In the genomic region with DNA sequence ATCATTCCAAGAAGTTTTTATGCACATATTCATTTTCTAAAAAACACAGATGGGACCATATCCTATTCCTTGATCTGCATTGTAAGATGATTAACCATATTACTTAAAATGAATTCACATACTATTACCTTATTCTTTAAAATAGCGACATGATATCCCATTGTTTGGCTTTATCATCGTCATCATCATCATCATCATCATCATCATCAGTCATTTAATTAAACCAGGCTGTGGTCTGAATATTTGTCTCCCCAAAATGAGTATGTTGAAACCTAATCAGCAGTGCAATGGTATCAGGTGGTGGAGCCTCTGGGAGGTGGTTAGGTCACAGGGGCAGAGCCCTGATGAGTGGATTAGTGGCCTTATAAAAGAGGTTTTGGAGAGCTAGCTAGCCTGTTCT, we compare ENCODE assay signal across 21 cellular contexts. TPM values are rescaled to one million over a fixed set of nuclear protein-coding genes. Genes with fewer than 3 reads are reported as not detected.
DNase-seq lines count a peak whose midpoint lies in the region; ATAC-seq and TF ChIP-seq lines count a peak whose summit lies in the region.
"Had no signal": no experiment of that assay in that cellular context is flagged by ENCODE, and none has a peak within 500 bp of the region (broad histone marks: within the 10 kb centered on the region; RNA-seq: fewer than 3 reads in every experiment).

No MANE protein-coding gene starts in this region.

- H3K27ac ChIP-seq in CD4-positive, CD25-positive, alpha-beta regulatory T cell (ENCODE audit: insufficient read depth, low read length, poor library complexity, severe bottlenecking) = no peak overlapping the region
- H3K27ac ChIP-seq in HEK293 (ENCODE audit: extremely low read depth, low read depth, low read length) (no peak overlapping the region), osteoblast (ENCODE audit: low read depth, low read length) (peak overlapping the region; percentile 39), tibial nerve (peak overlapping the region in 2 of 4 donors; percentile 14 to 16)
- H3K27ac ChIP-seq: BLaER1, HL-60, SJSA1 had no signal

- no peak for ATAC-seq in CD4-positive, CD25-positive, alpha-beta regulatory T cell (ENCODE audit: low read depth in 2 of 2)
- ATAC-seq in activated T-helper 17 cell treated with anti-CD3 and anti-CD28 coated beads, Interleukin-2, amount 50 U/mL, for 72 hours (replicated peaks) = no peak
- ATAC-seq: CD8-positive, alpha-beta T cell had no signal

- H3K4me2 ChIP-seq in osteoblast (ENCODE audit: insufficient read depth, low read length) = no peak overlapping the region

- peaks cover 21% of the 10 kb centered on the region for H3K36me3 Mint-ChIP-seq in CD4-positive, CD25-positive, alpha-beta regulatory T cell
- H3K36me3 Mint-ChIP-seq in activated T-helper 17 cell treated with anti-CD3 and anti-CD28 coated beads, Interleukin-2, amount 50 U/mL, for 72 hours (ENCODE audit: low read depth) = peaks cover 22% of the 10 kb centered on the region

- peaks cover 8% of the 10 kb centered on the region for H3K36me3 ChIP-seq in CD4-positive, CD25-positive, alpha-beta regulatory T cell (ENCODE audit: control insufficient read depth, insufficient read depth, low read length)
- H3K36me3 ChIP-seq in HEK293 (ENCODE audit: control insufficient read depth in 2 of 2, insufficient read depth in 1 of 2, low read length in 2 of 2) (peaks cover 0 to 6% of the 10 kb centered on the region in 2 experiments; a peak in 1 of 3 replicates), osteoblast (ENCODE audit: insufficient read depth, low read length) (peaks cover 7% of the 10 kb centered on the region), tibial nerve (no peaks in the 10 kb centered on the region)
- H3K36me3 ChIP-seq: SJSA1 had no signal

- no peak overlapping the region for H2AFZ ChIP-seq in osteoblast (ENCODE audit: low read length)

- H3K79me2 ChIP-seq in osteoblast (ENCODE audit: insufficient read depth, low read length) = peaks cover 53% of the 10 kb centered on the region

- H3K27me3 Mint-ChIP-seq in CD4-positive, CD25-positive, alpha-beta regulatory T cell = no peaks in the 10 kb centered on the region
- no peaks in the 10 kb centered on the region for H3K27me3 Mint-ChIP-seq in activated T-helper 17 cell treated with anti-CD3 and anti-CD28 coated beads, Interleukin-2, amount 50 U/mL, for 72 hours

- H3K27me3 ChIP-seq in CD4-positive, CD25-positive, alpha-beta regulatory T cell (ENCODE audit: control insufficient read depth, insufficient read depth, low read length) = no peaks in the 10 kb centered on the region
- H3K27me3 ChIP-seq in osteoblast (ENCODE audit: insufficient read depth, low read length) (no peaks in the 10 kb centered on the region), tibial nerve (no peaks in the 10 kb centered on the region)
- H3K27me3 ChIP-seq: BLaER1, SJSA1 had no signal

- POLR2A ChIA-PET in HEK293 (lab: Yijun Ruan, JAX) = interaction anchor here (0.9 kb wide), 1 partner anchor 12 kb away, joined by 3 read pairs; no protein-coding TSS in a partner anchor

- H3K4me1 Mint-ChIP-seq in CD4-positive, CD25-positive, alpha-beta regulatory T cell = peaks cover 7 to 23% (median 14%) of the 10 kb centered on the region in 4 donors
- H3K4me1 Mint-ChIP-seq in activated T-helper 17 cell treated with anti-CD3 and anti-CD28 coated beads, Interleukin-2, amount 50 U/mL, for 72 hours = peaks cover 42% of the 10 kb centered on the region

- 84 to 94% methylated on average over 2 of the region's 2 CpGs for WGBS in tibial nerve, 2 donors

- no peak for TF ChIP-seq EP300 in tibial nerve (IDR thresholded peaks at IDR 0.05)

- no peaks in the 10 kb centered on the region for H4K20me1 ChIP-seq in osteoblast (ENCODE audit: insufficient read depth, low read length)

- peaks cover 0 to 1% (median 0%) of the 10 kb centered on the region in 7 donors for H3K9me3 Mint-ChIP-seq in CD4-positive, CD25-positive, alpha-beta regulatory T cell
- no peaks in the 10 kb centered on the region for H3K9me3 Mint-ChIP-seq in activated T-helper 17 cell treated with anti-CD3 and anti-CD28 coated beads, Interleukin-2, amount 50 U/mL, for 72 hours
- H3K9me3 Mint-ChIP-seq: CD8-positive, alpha-beta T cell had no signal

- TF ChIP-seq CTCF in HEK293 (tag by site-specific recombination; IDR thresholded peaks at IDR 0.05) (no peak), osteoblast (IDR thresholded peaks at IDR 0.05; ENCODE audit: extremely low read depth, low read depth, low read length) (no peak), tibial nerve (IDR thresholded peaks at IDR 0.05) (no peak)

- H3K4me1 ChIP-seq in CD4-positive, CD25-positive, alpha-beta regulatory T cell (ENCODE audit: control insufficient read depth, insufficient read depth, low read length, poor library complexity, severe bottlenecking) = no peaks in the 10 kb centered on the region
- no peaks in the 10 kb centered on the region for H3K4me1 ChIP-seq in HEK293 (ENCODE audit: control insufficient read depth, insufficient read depth, low read length)
- H3K4me1 ChIP-seq in osteoblast (ENCODE audit: insufficient read depth, low read length) = peaks cover 42% of the 10 kb centered on the region
- H3K4me1 ChIP-seq in tibial nerve = peaks cover 0 to 77% (median 21%) of the 10 kb centered on the region in 4 donors

- H3K9me3 ChIP-seq in CD4-positive, CD25-positive, alpha-beta regulatory T cell (ENCODE audit: control insufficient read depth in 2 of 2, low read length in 2 of 2) = no peaks in the 10 kb centered on the region
- no peaks in the 10 kb centered on the region for H3K9me3 ChIP-seq in HEK293 (ENCODE audit: control insufficient read depth, insufficient read depth, low read depth, low read length)
- H3K9me3 ChIP-seq in osteoblast (ENCODE audit: low read depth, low read length) = no peaks in the 10 kb centered on the region
- H3K9me3 ChIP-seq in tibial nerve = no peaks in the 10 kb centered on the region

- DNase-seq in CD4-positive, CD25-positive, alpha-beta regulatory T cell = no peak
- DNase-seq in osteoblast (ENCODE audit: insufficient read length, low spot score, missing footprints) (no peak), NCI-H2227 treated with DMSO at 0.1 percent for 48 hours (lab: John Stamatoyannopoulos, UW) (no peak), tibial nerve (ENCODE audit: low spot score in 2 of 2) (no peak), activated T-cell treated with anti-CD3 and anti-CD28 coated beads for 4 hours (no peak), NCI-H226 (no peak)
- DNase-seq: Calu3; CD8-positive, alpha-beta T cell; DMS153; H7; MV-4-11; NCI-H1694 treated with DMSO at 0.1 percent for 48 hours; NCI-H2107; NCI-H510A; NK-92 treated with Interleukin-12 subunit alpha and Interleukin-12 subunit beta, amount 100 ng/mL, for 24 hours; OCI-M1 had no signal

- H3K27ac Mint-ChIP-seq in CD4-positive, CD25-positive, alpha-beta regulatory T cell = peak overlapping the region in 2 of 3 donors; percentile 23 to 25
- peak overlapping the region; percentile 8 for H3K27ac Mint-ChIP-seq in activated T-helper 17 cell treated with anti-CD3 and anti-CD28 coated beads, Interleukin-2, amount 50 U/mL, for 72 hours
- H3K27ac Mint-ChIP-seq: CD8-positive, alpha-beta T cell had no signal

- no peak for TF ChIP-seq POLR2A in tibial nerve (IDR thresholded peaks at IDR 0.05)

- CTCF ChIA-PET in HEK293 (lab: Yijun Ruan, JAX) = interaction anchor here (0.6 kb wide), 1 partner anchor 645 kb away, joined by 4 read pairs; no protein-coding TSS in a partner anchor

- no peak overlapping the region for H3K4me3 ChIP-seq in CD4-positive, CD25-positive, alpha-beta regulatory T cell (ENCODE audit: low read depth, low read length)
- no peak overlapping the region for H3K4me3 ChIP-seq in HEK293 (ENCODE audit: low read depth, low read length)
- no peak overlapping the region for H3K4me3 ChIP-seq in osteoblast (ENCODE audit: insufficient read depth, low read length)
- H3K4me3 ChIP-seq in tibial nerve = no peak overlapping the region
- H3K4me3 ChIP-seq: BLaER1, SJSA1 had no signal

- no peak overlapping the region for H3K4me3 Mint-ChIP-seq in CD4-positive, CD25-positive, alpha-beta regulatory T cell
- no peak overlapping the region for H3K4me3 Mint-ChIP-seq in activated T-helper 17 cell treated with anti-CD3 and anti-CD28 coated beads, Interleukin-2, amount 50 U/mL, for 72 hours
- H3K4me3 Mint-ChIP-seq: CD8-positive, alpha-beta T cell had no signal

TF ChIP-seq in HEK293, 187 proteins besides CTCF, POLR2A, EP300 and RAD21:
- no peak for TF ChIP-seq ZNF530 (tag by site-specific recombination; IDR thresholded peaks at IDR 0.05; ENCODE audit: low read depth)
- TF ChIP-seq, protein P1, sequence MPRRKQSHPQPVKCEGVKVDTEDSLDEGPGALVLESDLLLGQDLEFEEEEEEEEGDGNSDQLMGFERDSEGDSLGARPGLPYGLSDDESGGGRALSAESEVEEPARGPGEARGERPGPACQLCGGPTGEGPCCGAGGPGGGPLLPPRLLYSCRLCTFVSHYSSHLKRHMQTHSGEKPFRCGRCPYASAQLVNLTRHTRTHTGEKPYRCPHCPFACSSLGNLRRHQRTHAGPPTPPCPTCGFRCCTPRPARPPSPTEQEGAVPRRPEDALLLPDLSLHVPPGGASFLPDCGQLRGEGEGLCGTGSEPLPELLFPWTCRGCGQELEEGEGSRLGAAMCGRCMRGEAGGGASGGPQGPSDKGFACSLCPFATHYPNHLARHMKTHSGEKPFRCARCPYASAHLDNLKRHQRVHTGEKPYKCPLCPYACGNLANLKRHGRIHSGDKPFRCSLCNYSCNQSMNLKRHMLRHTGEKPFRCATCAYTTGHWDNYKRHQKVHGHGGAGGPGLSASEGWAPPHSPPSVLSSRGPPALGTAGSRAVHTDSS (tag by site-specific recombination; IDR thresholded peaks at IDR 0.05) = peak; percentile 92

RNA-seq across cellular contexts. Expression of gene TRAK1, which starts 4.4 kb away (rescaled TPM):
- 23.3 TPM for total RNA-seq in CD4-positive, CD25-positive, alpha-beta regulatory T cell
- polyA plus RNA-seq in CD4-positive, CD25-positive, alpha-beta regulatory T cell = 1 to 10 TPM; 2.6 to 3.9 (median 3.1) TPM
- total RNA-seq in activated T-helper 17 cell treated with anti-CD3 and anti-CD28 coated beads, Interleukin-2, amount 50 U/mL, for 72 hours = 10 to 100 TPM; 17.4 to 23.8 TPM
- total RNA-seq in osteoblast (60.4 and 65.7 TPM in 2 replicates), tibial nerve (10 to 100 TPM; 28.6 to 68.1 (median 35.5) TPM)
